ENCODE assay signal across 8 cellular contexts in the genomic region with DNA sequence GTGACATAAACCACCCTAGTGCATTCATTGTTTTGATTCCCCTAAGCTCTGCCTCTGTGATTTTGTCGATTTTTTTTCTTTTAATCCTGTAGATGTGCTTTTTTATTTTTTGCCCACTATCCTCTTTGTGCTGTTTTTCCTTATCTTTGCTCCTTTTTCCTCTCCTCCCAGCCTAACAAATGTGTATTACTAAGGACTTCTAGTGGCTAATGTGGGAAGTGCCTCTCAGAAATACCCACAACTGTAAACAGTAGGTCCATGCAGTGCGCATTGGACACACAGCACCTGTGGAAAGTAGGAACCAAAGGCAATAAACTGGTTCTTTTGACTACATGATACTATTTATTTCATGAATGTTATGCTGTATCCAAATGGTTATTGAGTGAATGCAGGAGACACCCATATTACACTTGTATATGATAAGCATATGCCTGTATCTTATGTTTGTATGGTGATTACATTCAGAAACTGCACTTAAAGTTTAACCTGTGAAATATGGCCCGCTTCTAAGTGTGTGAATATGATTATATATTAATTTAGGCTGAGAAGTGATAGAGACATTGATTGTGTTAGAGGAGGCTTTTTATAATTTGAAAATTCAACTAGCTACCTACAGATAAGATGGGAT.
A peak's percentile ranks its signal among the peaks of the same experiment; 100 is the strongest.
DNase-seq lines count a peak whose midpoint lies in the region; ATAC-seq and TF ChIP-seq lines count a peak whose summit lies in the region.

No MANE protein-coding gene starts in this region.

- intact Hi-C loops in Right ventricle myocardium inferior (cut with DNase I) (loop anchor here (5.0 to 10.0 kb wide), 4 partner anchors 145 to 428 kb away; a partner anchor contains a TSS), cardiac septum (cut with DNase I) (loop anchor here (10.0 kb wide), 2 partner anchors 202 to 268 kb away; no protein-coding TSS in a partner anchor), dorsolateral prefrontal cortex (cut with DNase I) (loop anchor here (5.0 to 10.0 kb wide), 4 partner anchors 150 to 430 kb away; a partner anchor contains a TSS)

- H3K36me3 ChIP-seq in mesendoderm (ENCODE audit: control insufficient read depth, insufficient read depth, low read length), result no peaks in the 10 kb centered on the region

- no peak for DNase-seq in Right ventricle myocardium inferior (ENCODE audit: missing footprints)
- no peak for DNase-seq in cardiac septum (ENCODE audit: low spot score)
- DNase-seq in NCI-H524 treated with DMSO at 0.1 percent for 48 hours (lab: John Stamatoyannopoulos, UW), result peak; percentile 48
- peak in 1 of 10 donors; percentile 30 for DNase-seq in dorsolateral prefrontal cortex
- DNase-seq in mesendoderm, result peak; percentile 61
- no peak for DNase-seq in activated CD4-positive, alpha-beta T cell treated with anti-CD3 and anti-CD28 coated beads for 1 hour
- DNase-seq in 8988T, result no peak

- H2BK5ac ChIP-seq in mesendoderm (ENCODE audit: low read length), result no peak overlapping the region

- H3K79me1 ChIP-seq in mesendoderm (ENCODE audit: low read length), result no peaks in the 10 kb centered on the region

- peak; percentile 50 for ATAC-seq in Right ventricle myocardium inferior
- ATAC-seq in HG02571 (IDR thresholded peaks at IDR 0.05; ENCODE audit: unreplicated experiment), result no peak

- no peak overlapping the region for H3K27ac ChIP-seq in dorsolateral prefrontal cortex
- no peak overlapping the region for H3K27ac ChIP-seq in mesendoderm (ENCODE audit: low read depth, low read length)

- H3K4me2 ChIP-seq in mesendoderm (ENCODE audit: low read length), result no peak overlapping the region

- no CpG with 5 or more reads among the region's 3 CpGs for WGBS in mesendoderm (ENCODE audit: extremely low coverage, insufficient coverage, low lambda C conversion rate)

- H3K4me1 ChIP-seq in mesendoderm (ENCODE audit: control insufficient read depth, low read depth, low read length), result no peaks in the 10 kb centered on the region

- no peaks in the 10 kb centered on the region for H3K79me2 ChIP-seq in mesendoderm (ENCODE audit: control insufficient read depth, insufficient read depth, low read length)

- no peak overlapping the region for H3K9ac ChIP-seq in mesendoderm (ENCODE audit: low read length)

- H2BK120ac ChIP-seq in mesendoderm (ENCODE audit: low read depth, low read length), result no peak overlapping the region

- H2BK15ac ChIP-seq in mesendoderm (replicated peaks; ENCODE audit: low read depth), result no peak overlapping the region

- H3K4me3 ChIP-seq in dorsolateral prefrontal cortex, result no peak overlapping the region
- no peak overlapping the region for H3K4me3 ChIP-seq in mesendoderm (ENCODE audit: low read length)

- H3K4ac ChIP-seq in mesendoderm (ENCODE audit: low read depth, low read length), result no peak overlapping the region

- H3K23ac ChIP-seq in mesendoderm (ENCODE audit: low read length), result no peak overlapping the region

- no peak overlapping the region for H3K56ac ChIP-seq in mesendoderm (ENCODE audit: low read length)

- H4K8ac ChIP-seq in mesendoderm (ENCODE audit: low read depth, low read length), result no peak overlapping the region

- no peak overlapping the region for H4K5ac ChIP-seq in mesendoderm (ENCODE audit: low read length)

- H3K18ac ChIP-seq in mesendoderm (ENCODE audit: low read length), result no peak overlapping the region

- H2AK5ac ChIP-seq in mesendoderm (ENCODE audit: low read length), result no peak overlapping the region

- no peaks in the 10 kb centered on the region for H3K27me3 ChIP-seq in dorsolateral prefrontal cortex
- H3K27me3 ChIP-seq in mesendoderm (ENCODE audit: insufficient read depth, low read length, poor library complexity), result no peaks in the 10 kb centered on the region

- TF ChIP-seq CTCF in dorsolateral prefrontal cortex (IDR thresholded peaks at IDR 0.05 in 54 of 56, conservative IDR thresholded peaks at IDR 0.05 in 2 of 56; ENCODE audit: low read depth in 1 of 56, partially characterized antibody in 56 of 56), result peak; percentile 49 to 78 (median 68)

Comparison
In these comparisons a context has a peak if more than half of its experiments do, and no peak if none do; other contexts are left out.
1. DNase-seq: peak in NCI-H524 treated with DMSO at 0.1 percent for 48 hours (single experiment) and mesendoderm (single experiment); none in Right ventricle myocardium inferior (single experiment), cardiac septum (single experiment), activated CD4-positive, alpha-beta T cell treated with anti-CD3 and anti-CD28 coated beads for 1 hour (single experiment) and 8988T (single experiment).